1 cellular context compared by ENCODE assay signal in genomic region chr2:58046585-58047372, GRCh38.
TF ChIP-seq lines count a peak whose summit lies in the region.

Gene VRK2 (plus strand): TSS chr2:58046806. CDS start chr2:58048832, 2,026 bp downstream.

TF ChIP-seq in H1, 55 proteins besides CTCF, POLR2A, EP300 and RAD21:
- TF ChIP-seq ATF2 (IDR thresholded peaks at IDR 0.05; ENCODE audit: low read length) (no peak), KDM4A (IDR thresholded peaks at IDR 0.05; ENCODE audit: low read depth, low read length, severe bottlenecking) (peak; percentile 72), CBX8 (IDR thresholded peaks at IDR 0.05; ENCODE audit: borderline replicate concordance, low read depth, low read length) (no peak), TEAD4 (IDR thresholded peaks at IDR 0.05; ENCODE audit: low read depth, low read length) (no peak), CHD1 (IDR thresholded peaks at IDR 0.05; ENCODE audit: low read depth, low read length) (no peak), EGR1 (IDR thresholded peaks at IDR 0.05; ENCODE audit: borderline replicate concordance, low read depth, low read length) (no peak), RNF2 (IDR thresholded peaks at IDR 0.05; ENCODE audit: borderline replicate concordance, low read depth, low read length, missing control alignments, poor library complexity, severe bottlenecking) (no peak), USF2 (IDR thresholded peaks at IDR 0.05; ENCODE audit: low read length) (no peak), SAP30 (IDR thresholded peaks at IDR 0.05; ENCODE audit: insufficient read depth, insufficient replicate concordance, low read length) (no peak), JUND (IDR thresholded peaks at IDR 0.05; ENCODE audit: low read length) (no peak), SIN3A (conservative IDR thresholded peaks at IDR 0.05 in 1 of 2, IDR thresholded peaks at IDR 0.05 in 1 of 2; ENCODE audit: low read depth in 1 of 2, low read length in 2 of 2) (peak in 1 of 2 experiments; percentile 55; a peak in 1 of 4 replicates), GTF2F1 (IDR thresholded peaks at IDR 0.05; ENCODE audit: borderline replicate concordance, low read depth, low read length) (peak; percentile 57), MAX (IDR thresholded peaks at IDR 0.05) (peak; percentile 98), SUZ12 (IDR thresholded peaks at IDR 0.05; ENCODE audit: low read length) (no peak; the same call in 1 of the 2 replicates), SIX5 (IDR thresholded peaks at IDR 0.05; ENCODE audit: low read depth, low read length) (no peak), SP4 (IDR thresholded peaks at IDR 0.05; ENCODE audit: low read length) (no peak), POLR2AphosphoS5 (IDR thresholded peaks at IDR 0.05; ENCODE audit: low read depth, low read length) (peak; percentile 71; the same call in 1 of the 2 replicates), HDAC2 (IDR thresholded peaks at IDR 0.05; ENCODE audit: borderline replicate concordance in 1 of 2, low read depth in 2 of 2, low read length in 2 of 2) (0 out of 4 replicates have a peak, but pooled peaks of 1 of the 2 experiments have one; percentile 3), BCL11A (IDR thresholded peaks at IDR 0.05; ENCODE audit: low read depth in 2 of 2, low read length in 2 of 2) (no peak), TAF1 (IDR thresholded peaks at IDR 0.05; ENCODE audit: low read depth, low read length) (peak; percentile 93), KDM1A (IDR thresholded peaks at IDR 0.05; ENCODE audit: borderline replicate concordance, low read length) (peak; percentile 39; the same call in 1 of the 2 replicates), POU5F1 (IDR thresholded peaks at IDR 0.05; ENCODE audit: low read depth, low read length) (no peak), CTBP2 (IDR thresholded peaks at IDR 0.05; ENCODE audit: borderline replicate concordance, insufficient read depth, insufficient read length, low read length) (no peak), TAF7 (optimal IDR thresholded peaks at IDR 0.05; ENCODE audit: borderline replicate concordance, low read depth, low read length) (peak; percentile 75), E2F6 (IDR thresholded peaks at IDR 0.05) (peak; percentile 98), SP1 (IDR thresholded peaks at IDR 0.05; ENCODE audit: low read depth, low read length) (0 out of 2 replicates have a peak, but pooled peaks have one; percentile 10), CREB1 (IDR thresholded peaks at IDR 0.05) (no peak; the same call in 1 of the 2 replicates), CHD2 (IDR thresholded peaks at IDR 0.05; ENCODE audit: low read length) (0 out of 2 replicates have a peak, but pooled peaks have one; percentile 50), ASH2L (IDR thresholded peaks at IDR 0.05; ENCODE audit: low read length) (peak; percentile 95), TCF12 (IDR thresholded peaks at IDR 0.05; ENCODE audit: low read depth, low read length) (peak; percentile 54; the same call in 1 of the 2 replicates), NRF1 (IDR thresholded peaks at IDR 0.05; ENCODE audit: low read depth, low read length) (no peak), JUN (IDR thresholded peaks at IDR 0.05; ENCODE audit: low read depth, low read length) (no peak), CHD7 (IDR thresholded peaks at IDR 0.05; ENCODE audit: insufficient replicate concordance, low read length) (no peak), PHF8 (conservative IDR thresholded peaks at IDR 0.05; ENCODE audit: low read depth, low read length) (peak; percentile 91), RBBP5 (IDR thresholded peaks at IDR 0.05; ENCODE audit: borderline replicate concordance, low read depth, low read length) (peak; percentile 93; the same call in 1 of the 2 replicates), TBP (IDR thresholded peaks at IDR 0.05; ENCODE audit: low read depth, low read length) (peak; percentile 80)
